In the genomic region with DNA sequence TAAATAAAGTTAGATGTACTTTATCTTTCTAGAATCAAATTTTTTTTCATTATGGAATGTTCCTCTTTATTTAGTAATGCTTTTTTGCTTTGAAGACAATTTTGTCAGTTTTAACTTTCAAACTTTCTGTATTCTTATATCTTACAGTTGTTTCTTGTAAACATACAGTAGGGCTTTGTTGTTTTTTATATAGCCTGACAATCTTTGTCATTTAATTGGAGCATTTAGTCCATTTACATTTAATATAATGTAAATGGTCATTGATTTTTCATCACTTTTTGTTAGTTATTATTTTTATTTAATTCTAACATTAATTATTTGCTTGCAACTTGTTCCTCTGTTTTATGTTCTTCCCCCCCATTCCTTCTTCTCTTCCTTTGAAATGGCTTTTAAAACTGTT, we compare ENCODE assay signal across 10 cellular contexts. TPM values are rescaled to one million over a fixed set of nuclear protein-coding genes. Genes with fewer than 3 reads are reported as not detected.
"Had no signal": no experiment of that assay in that cellular context is flagged by ENCODE, and none has a peak within 500 bp of the region (broad histone marks: within the 10 kb centered on the region; RNA-seq: fewer than 3 reads in every experiment).

No MANE protein-coding gene starts in this region.

- H3K4me3 ChIP-seq: GM23248 had no signal

- H3K4me3 Mint-ChIP-seq: HFFc6 had no signal

- DNase-seq: GM23248, GOT3, H7, HCEC 1CT, HFFc6, IMR-90, KBM-7 had no signal

- FAIRE-seq: HTR-8/SVneo had no signal

- H3K27ac ChIP-seq: GM23248 had no signal

- H3K27ac Mint-ChIP-seq: HFFc6 had no signal

- H2AFZ ChIP-seq: GM23248 had no signal

- H3K9ac ChIP-seq: GM23248 had no signal

RNA-seq across cellular contexts. Expression of a gene that starts 55.4 kb away (rescaled TPM):
- total RNA-seq: GM23248, H4, H7, HFFc6, HT-29, IMR-90 had no signal
- polyA plus RNA-seq: GM23248, IMR-90 had no signal
